Comparison of ENCODE assay signal across 8 cellular contexts in the genomic region with DNA sequence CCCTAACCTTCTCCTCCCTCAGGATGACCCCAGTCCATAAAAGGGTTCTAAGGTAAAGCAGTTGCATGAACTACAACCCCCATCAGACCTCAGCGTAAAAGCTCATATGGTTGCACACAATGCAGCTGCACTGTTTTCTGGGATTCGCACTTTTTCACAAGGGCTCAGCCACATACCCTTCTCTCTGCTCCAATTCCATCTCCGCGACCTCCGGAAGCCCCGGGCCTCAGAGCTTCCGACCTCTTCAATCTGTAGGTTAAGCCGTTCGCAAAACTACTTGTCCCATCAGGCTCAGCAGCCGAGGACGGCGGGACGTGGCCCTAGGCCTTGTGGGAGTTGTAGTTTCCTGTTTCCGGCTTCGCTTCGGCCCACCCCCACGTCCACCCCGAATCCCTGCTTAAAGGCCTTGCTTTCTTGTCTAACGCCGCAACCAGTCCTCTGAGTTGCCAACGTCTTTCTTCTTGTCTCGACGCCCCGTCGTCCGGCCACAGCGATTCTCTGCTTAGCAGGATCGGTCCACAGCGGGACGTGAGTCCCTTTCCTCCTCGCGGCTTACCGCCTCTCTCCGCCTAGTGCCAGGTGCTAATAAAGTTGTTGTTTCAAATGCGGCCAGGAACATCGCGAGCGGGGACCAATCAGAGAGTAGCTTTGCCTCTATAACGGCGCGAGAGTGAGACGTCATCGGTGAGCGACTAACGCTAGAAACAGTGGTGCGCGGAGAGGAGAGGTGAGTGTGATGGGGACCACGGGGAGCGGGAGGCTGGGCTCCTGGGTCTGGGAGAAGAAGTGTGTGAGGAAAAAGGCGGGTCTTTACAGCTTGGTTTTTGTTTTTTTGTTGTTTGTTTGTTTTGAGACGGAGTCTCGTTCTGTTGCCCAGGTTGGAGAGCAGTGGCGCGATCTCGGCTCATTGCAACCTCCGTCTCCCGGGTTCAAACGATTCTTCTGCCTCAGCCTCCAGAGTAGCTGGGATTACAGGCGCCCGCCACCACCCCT. TPM values are rescaled to one million over a fixed set of nuclear protein-coding genes. Genes with fewer than 3 reads are reported as not detected.
DNase-seq lines count a peak whose midpoint lies in the region; ATAC-seq and TF ChIP-seq lines count a peak whose summit lies in the region.

A gene with protein sequence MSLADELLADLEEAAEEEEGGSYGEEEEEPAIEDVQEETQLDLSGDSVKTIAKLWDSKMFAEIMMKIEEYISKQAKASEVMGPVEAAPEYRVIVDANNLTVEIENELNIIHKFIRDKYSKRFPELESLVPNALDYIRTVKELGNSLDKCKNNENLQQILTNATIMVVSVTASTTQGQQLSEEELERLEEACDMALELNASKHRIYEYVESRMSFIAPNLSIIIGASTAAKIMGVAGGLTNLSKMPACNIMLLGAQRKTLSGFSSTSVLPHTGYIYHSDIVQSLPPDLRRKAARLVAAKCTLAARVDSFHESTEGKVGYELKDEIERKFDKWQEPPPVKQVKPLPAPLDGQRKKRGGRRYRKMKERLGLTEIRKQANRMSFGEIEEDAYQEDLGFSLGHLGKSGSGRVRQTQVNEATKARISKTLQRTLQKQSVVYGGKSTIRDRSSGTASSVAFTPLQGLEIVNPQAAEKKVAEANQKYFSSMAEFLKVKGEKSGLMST (plus strand): TSS at position 684 of the 993 bp plus-strand sequence. CDS start 2,525 bp downstream, outside the sequence.
A gene with protein sequence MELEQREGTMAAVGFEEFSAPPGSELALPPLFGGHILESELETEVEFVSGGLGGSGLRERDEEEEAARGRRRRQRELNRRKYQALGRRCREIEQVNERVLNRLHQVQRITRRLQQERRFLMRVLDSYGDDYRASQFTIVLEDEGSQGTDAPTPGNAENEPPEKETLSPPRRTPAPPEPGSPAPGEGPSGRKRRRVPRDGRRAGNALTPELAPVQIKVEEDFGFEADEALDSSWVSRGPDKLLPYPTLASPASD (minus strand): TSS at position 587 of the 993 bp plus-strand sequence. CDS start 388 bp downstream, at position 199.

- in situ Hi-C loops in Panc1 (cut with HindIII; ENCODE audit: low pct_unique_long_range_greater_than_20kb, low sequenced_read_pairs): no loop called here

- H3K4me3 ChIP-seq in Panc1 (ENCODE audit: low read depth in 2 of 2, low read length in 2 of 2) (peak within 1 kb of the TSS; percentile 51 to 75), muscle layer of colon (ENCODE audit: low read depth in 1 of 2, low read length in 2 of 2) (peak within 1 kb of the TSS; percentile 85 to 95)

- H3K4me1 ChIP-seq in Panc1 (ENCODE audit: control insufficient read depth, insufficient read depth, low read length) (peaks cover 12% of the 10 kb centered on the region; the same call in 1 of the 2 replicates), muscle layer of colon (ENCODE audit: insufficient read depth, low read length) (peaks cover 21% of the 10 kb centered on the region)

- H3K27me3 ChIP-seq in Panc1 (ENCODE audit: control insufficient read depth, insufficient read depth, low read length): no peaks in the 10 kb centered on the region
- no peaks in the 10 kb centered on the region for H3K27me3 ChIP-seq in muscle layer of colon (ENCODE audit: control insufficient read depth in 1 of 2, insufficient read depth in 2 of 2, low read length in 2 of 2)

- H3K9me3 ChIP-seq in Panc1 (ENCODE audit: control insufficient read depth, insufficient read depth, low read depth, low read length) (no peaks in the 10 kb centered on the region), muscle layer of colon (ENCODE audit: low read length) (no peaks in the 10 kb centered on the region)

- intact Hi-C loops in Panc1 (cut with micrococcal nuclease; ENCODE audit: unreplicated experiment): no loop called here

- H3K36me3 ChIP-seq in Panc1 (ENCODE audit: control insufficient read depth, insufficient read depth, low read length) (no peaks in the 10 kb centered on the region; the same call in 1 of the 2 replicates), muscle layer of colon (ENCODE audit: insufficient read depth, low read length) (peaks cover 18% of the 10 kb centered on the region)

- H3K4me3 Mint-ChIP-seq in activated T-cell treated with anti-CD3 and anti-CD28 coated beads, Interleukin-2, amount 50 U/mL, for 4 hours: peak within 1 kb of the TSS; percentile 89

- POLR2A ChIA-PET in Panc1 (lab: Charles Lee): interaction anchor here (0.6 to 2.0 kb wide), 4 partner anchors 8 to 214 kb away, joined by 4 to 9 read pairs (median 4); no protein-coding TSS in a partner anchor

- TSS peak; percentile 98 for BruUV-seq in Panc1 (replicated peaks; lab: Mats Ljungman, UMichigan)

- H3K9me3 Mint-ChIP-seq in activated T-cell treated with anti-CD3 and anti-CD28 coated beads, Interleukin-2, amount 50 U/mL, for 4 hours: no peaks in the 10 kb centered on the region

- H3K36me3 Mint-ChIP-seq in activated T-cell treated with anti-CD3 and anti-CD28 coated beads, Interleukin-2, amount 50 U/mL, for 4 hours (ENCODE audit: insufficient read depth): peaks cover 19% of the 10 kb centered on the region

- ATAC-seq in GM21723 (IDR thresholded peaks at IDR 0.05; ENCODE audit: unreplicated experiment) (peak; percentile 84), Panc1 (peak; percentile 93), esophagus mucosa (peak; percentile 94)
- peak; percentile 94 to 95 for ATAC-seq in activated T-cell treated with anti-CD3 and anti-CD28 coated beads, Interleukin-2, amount 50 U/mL, for 4 hours

- CTCF ChIA-PET in Panc1 (lab: Charles Lee): interaction anchor here (0.5 kb wide), 1 partner anchor 262 kb away, joined by 3 read pairs; no protein-coding TSS in a partner anchor

- TF ChIP-seq CTCF in Panc1 (IDR thresholded peaks at IDR 0.05): no peak

- H3K27me3 Mint-ChIP-seq in activated T-cell treated with anti-CD3 and anti-CD28 coated beads, Interleukin-2, amount 50 U/mL, for 4 hours (ENCODE audit: low read depth): no peaks in the 10 kb centered on the region

- DNase-seq in DMS53 (lab: John Stamatoyannopoulos, UW) (peak; percentile 99), KG1 (lab: John Stamatoyannopoulos, UW) (peak; percentile 98), Panc1 (ENCODE audit: low read depth, low spot score) (peak; percentile 97)
- peak; percentile 95 for DNase-seq in activated T-cell treated with anti-CD3 and anti-CD28 coated beads, Interleukin-2, amount 50 U/mL, for 4 hours
- DNase-seq in stimulated activated CD8-positive, alpha-beta memory T cell treated with anti-CD3 and anti-CD28 coated beads, Interleukin-7, amount 100 ng/mL, for 24 hours (ENCODE audit: low read depth): peak; percentile 96

- H3K27ac ChIP-seq in Panc1 (ENCODE audit: low read length) (peak within 1 kb of the TSS; percentile 93), muscle layer of colon (ENCODE audit: low read depth, low read length) (peak within 1 kb of the TSS; percentile 99)

- peak within 1 kb of the TSS; percentile 75 for H3K9ac ChIP-seq in muscle layer of colon (ENCODE audit: low read length)

- peaks cover 31% of the 10 kb centered on the region for H3K4me1 Mint-ChIP-seq in activated T-cell treated with anti-CD3 and anti-CD28 coated beads, Interleukin-2, amount 50 U/mL, for 4 hours (ENCODE audit: low read depth)

RNA-seq across cellular contexts. Expression of the first gene that starts in this region (rescaled TPM):
- total RNA-seq in Panc1 (2021; ENCODE audit: unreplicated experiment) (117 TPM), esophagus mucosa (34.3 TPM)
- 159 TPM for polyA plus RNA-seq in Panc1 (2012; ENCODE audit: insufficient read length)
- 100 to 1,000 TPM; 154 to 180 (median 161) TPM for total RNA-seq in activated T-cell treated with anti-CD3 and anti-CD28 coated beads, Interleukin-2, amount 50 U/mL, for 4 hours

RNA-seq across cellular contexts. Expression of the second gene that starts in this region (rescaled TPM):
- total RNA-seq in Panc1 (2021; ENCODE audit: unreplicated experiment): 45.4 TPM
- 73.2 TPM for polyA plus RNA-seq in Panc1 (2012; ENCODE audit: insufficient read length)
- 10 to 100 TPM; 32.1 to 33.8 (median 33.0) TPM for total RNA-seq in activated T-cell treated with anti-CD3 and anti-CD28 coated beads, Interleukin-2, amount 50 U/mL, for 4 hours
- total RNA-seq in esophagus mucosa: 8.8 TPM

Comparison
In these comparisons a context has a peak if more than half of its experiments do, and no peak if none do; other contexts are left out.
1. Peak in every context shown above with its lines: DNase-seq, ATAC-seq, H3K4me3 ChIP-seq and H3K27ac ChIP-seq.